24 cellular contexts compared by ENCODE assay signal in genomic region chr19:15675560-15675959, GRCh38. TPM values are rescaled to one million over a fixed set of nuclear protein-coding genes. Genes with fewer than 3 reads are reported as not detected.
"Had no signal": no experiment of that assay in that cellular context is flagged by ENCODE, and none has a peak within 500 bp of the region (broad histone marks: within the 10 kb centered on the region; RNA-seq: fewer than 3 reads in every experiment).

No MANE protein-coding gene starts in this region.

- DNase-seq: dorsolateral prefrontal cortex; effector memory CD4-positive, alpha-beta T cell; heart left ventricle; hippocampal formation; kidney glomerular epithelial cell; mammary epithelial cell; mucosa of descending colon; naive thymus-derived CD8-positive, alpha-beta T cell; psoas muscle; retina; right lobe of liver; stimulated activated CD4-positive, alpha-beta T cell treated with anti-CD3 and anti-CD28 coated beads, Interleukin-4, amount 100 ng/mL, for 1 hour; stimulated activated CD8-positive, alpha-beta memory T cell treated with anti-CD3 and anti-CD28 coated beads, Interleukin-4, amount 100 ng/mL, for 48 hours; trophoblast cell had no signal

- H3K9me3 ChIP-seq: heart left ventricle, mucosa of descending colon, neutrophil, psoas muscle, right lobe of liver had no signal

- H3K27ac Mint-ChIP-seq: stimulated activated memory B cell treated with anti-CD40 and anti-IgM and Interleukin-4, amounts not matched to agents 10 μg/mL and 1 μg/mL and 100 μg/mL, for 72 hours had no signal

- ATAC-seq: esophagus mucosa; heart left ventricle; left lobe of liver; mucosa of descending colon; psoas muscle; right lobe of liver; stimulated activated memory B cell treated with anti-CD40 and anti-IgM and Interleukin-4, amounts not matched to agents 10 μg/mL and 1 μg/mL and 100 μg/mL, for 72 hours had no signal

- H3K4me1 Mint-ChIP-seq: stimulated activated memory B cell treated with anti-CD40 and anti-IgM and Interleukin-4, amounts not matched to agents 10 μg/mL and 1 μg/mL and 100 μg/mL, for 72 hours had no signal

- H3K4me3 Mint-ChIP-seq: naive thymus-derived CD8-positive, alpha-beta T cell; stimulated activated memory B cell treated with anti-CD40 and anti-IgM and Interleukin-4, amounts not matched to agents 10 μg/mL and 1 μg/mL and 100 μg/mL, for 72 hours had no signal

- H3K36me3 Mint-ChIP-seq: naive thymus-derived CD8-positive, alpha-beta T cell; stimulated activated memory B cell treated with anti-CD40 and anti-IgM and Interleukin-4, amounts not matched to agents 10 μg/mL and 1 μg/mL and 100 μg/mL, for 72 hours had no signal

RNA-seq across cellular contexts. Expression of gene CYP4F12, which starts 2.7 kb away (rescaled TPM):
- total RNA-seq: fibroblast of lung, glomerular endothelial cell, mammary epithelial cell, osteoblast had no signal

RNA-seq across cellular contexts. Expression of gene CYP4F3, which starts 34.9 kb away (rescaled TPM):
- total RNA-seq: fibroblast of lung; frontal cortex; glomerular endothelial cell; naive thymus-derived CD8-positive, alpha-beta T cell; osteoblast had no signal

RNA-seq across cellular contexts. Expression of gene OR10H2, which starts 52.3 kb away (rescaled TPM):
- total RNA-seq: esophagus mucosa; fibroblast of lung; frontal cortex; glomerular endothelial cell; heart left ventricle; left lobe of liver; lower leg skin; mammary epithelial cell; mucosa of descending colon; naive thymus-derived CD8-positive, alpha-beta T cell; osteoblast; psoas muscle; right lobe of liver; urinary bladder had no signal
